In the genomic region with DNA sequence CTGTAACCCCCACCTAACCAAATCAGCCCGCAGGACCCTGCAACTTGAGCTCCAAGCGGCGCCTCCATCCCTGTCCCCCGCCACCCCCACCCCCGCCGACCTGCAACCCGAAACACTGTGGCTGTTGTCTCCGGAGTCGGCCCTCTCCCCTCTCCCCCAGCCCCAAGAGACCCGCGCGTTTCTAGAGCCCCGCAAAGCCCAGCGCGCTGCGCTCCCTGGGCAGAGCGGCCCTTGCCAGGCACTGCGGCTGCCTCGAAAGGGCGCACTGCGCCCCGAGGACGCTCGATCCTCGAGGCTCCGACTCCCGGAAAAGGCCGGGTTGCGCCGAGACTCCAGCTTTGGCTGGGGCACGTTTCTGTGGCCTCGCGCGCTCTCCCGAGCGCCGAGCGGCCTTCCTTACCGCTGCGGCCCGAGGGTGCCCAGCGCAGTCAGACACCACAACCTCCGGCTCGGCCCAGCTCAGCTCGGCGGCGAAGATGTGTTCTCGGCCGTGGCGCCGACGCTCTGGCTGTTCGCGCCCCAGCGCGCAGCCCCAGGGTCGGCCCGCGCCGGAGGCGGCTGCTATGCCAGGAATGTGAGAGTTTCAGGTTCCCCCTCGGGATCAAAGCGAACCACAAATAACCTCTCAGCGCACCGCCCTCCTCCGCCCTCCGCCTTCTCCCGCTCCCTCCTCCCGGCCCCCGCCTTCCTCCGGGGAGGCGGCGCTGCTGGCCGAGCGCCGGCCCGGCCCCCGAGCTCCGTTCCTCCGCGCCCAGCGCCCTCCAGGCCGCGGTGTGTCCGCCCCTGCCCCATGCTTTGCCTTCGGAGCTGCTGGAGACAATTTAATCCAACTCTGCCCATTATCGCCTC, we compare ENCODE assay signal across 8 cellular contexts. TPM values are rescaled to one million over a fixed set of nuclear protein-coding genes. Genes with fewer than 3 reads are reported as not detected.
DNase-seq lines count a peak whose midpoint lies in the region; ATAC-seq and TF ChIP-seq lines count a peak whose summit lies in the region.

A gene (minus strand): TSS at position 506 of the 849 bp plus-strand sequence. CDS start 3,014 bp downstream, outside the sequence.

- H3K4me3 ChIP-seq in HCT116 (replicated peaks in 1 of 2; ENCODE audit: low read depth in 1 of 2, low read length in 2 of 2), result peak within 1 kb of the TSS; percentile 57 to 92
- H3K4me3 ChIP-seq in ascending aorta, result peak within 1 kb of the TSS; percentile 70 to 90
- H3K4me3 ChIP-seq in heart right ventricle, result peak within 1 kb of the TSS; percentile 57 to 94 (median 82)
- peak within 1 kb of the TSS; percentile 98 for H3K4me3 ChIP-seq in osteoblast (ENCODE audit: insufficient read depth, low read length)

- CTCF ChIA-PET in HCT116 (lab: Charles Lee), result interaction anchor here (0.8 to 2.8 kb wide), 4 partner anchors 9 to 99 kb away, joined by 3 to 14 read pairs (median 8); no protein-coding TSS in a partner anchor

- TF ChIP-seq CTCF in HCT116 (IDR thresholded peaks at IDR 0.05 in 2 of 3, conservative IDR thresholded peaks at IDR 0.05 in 1 of 3; ENCODE audit: borderline replicate concordance in 1 of 3, insufficient read depth in 1 of 3, low read depth in 2 of 3, low read length in 2 of 3), result no peak
- no peak for TF ChIP-seq CTCF in ascending aorta (IDR thresholded peaks at IDR 0.05)
- TF ChIP-seq CTCF in heart right ventricle (IDR thresholded peaks at IDR 0.05), result no peak
- TF ChIP-seq CTCF in osteoblast (IDR thresholded peaks at IDR 0.05; ENCODE audit: extremely low read depth, low read depth, low read length), result no peak

- H3K9me3 ChIP-seq in HCT116 (ENCODE audit: control insufficient read depth in 1 of 2, insufficient read depth in 1 of 2, low read depth in 1 of 2, low read length in 2 of 2) (no peaks in the 10 kb centered on the region), ascending aorta (no peaks in the 10 kb centered on the region), heart right ventricle (no peaks in the 10 kb centered on the region), osteoblast (ENCODE audit: low read depth, low read length) (no peaks in the 10 kb centered on the region)

- H3K9ac ChIP-seq in HCT116 (ENCODE audit: low read length), result peak within 1 kb of the TSS; percentile 98

- H3K27ac ChIP-seq in HCT116 (ENCODE audit: low read depth, low read length), result peak within 1 kb of the TSS; percentile 98
- peak within 1 kb of the TSS; percentile 93 to 99 for H3K27ac ChIP-seq in ascending aorta
- H3K27ac ChIP-seq in heart right ventricle, result peak within 1 kb of the TSS; percentile 95 to 100 (median 100)
- peak within 1 kb of the TSS; percentile 99 for H3K27ac ChIP-seq in osteoblast (ENCODE audit: low read depth, low read length)

- BruUV-seq in HCT116 (replicated peaks; lab: Mats Ljungman, UMichigan), result no TSS peak

- 1% methylated on average over 87 of the region's 87 CpGs for WGBS in heart right ventricle, 2 donors

- POLR2A ChIA-PET in HCT116 (lab: Charles Lee), result interaction anchor here (0.7 to 3.3 kb wide), 5 partner anchors 10 to 103 kb away, joined by 3 to 30 read pairs (median 6); no protein-coding TSS in a partner anchor

- H3K27me3 ChIP-seq in HCT116 (ENCODE audit: insufficient read depth, low read length) (no peaks in the 10 kb centered on the region), ascending aorta (no peaks in the 10 kb centered on the region), heart right ventricle (peaks cover 0 to 24% (median 0%) of the 10 kb centered on the region in 7 donors), osteoblast (ENCODE audit: insufficient read depth, low read length) (no peaks in the 10 kb centered on the region)

- peak within 1 kb of the TSS; percentile 73 for H2AFZ ChIP-seq in HCT116 (ENCODE audit: low read depth, low read length, poor library complexity, severe bottlenecking)
- H2AFZ ChIP-seq in osteoblast (ENCODE audit: low read length), result peak within 1 kb of the TSS; percentile 53

- TF ChIP-seq RAD21 in HCT116 (IDR thresholded peaks at IDR 0.05; ENCODE audit: low read depth), result no peak

- DNase-seq in DMS 273 treated with DMSO at 0.1 percent for 48 hours (lab: John Stamatoyannopoulos, UW) (peak; percentile 67), HCT116 (ENCODE audit: low read depth, low spot score) (peak; percentile 87), NCI-H69 (lab: John Stamatoyannopoulos, UW) (peak; percentile 81), ascending aorta (ENCODE audit: low spot score in 2 of 2) (peak in 1 of 2 donors; percentile 93), heart right ventricle (peak; percentile 89 to 92), osteoblast (ENCODE audit: insufficient read length, low spot score, missing footprints) (peak; percentile 100)

- H3K4me1 ChIP-seq in HCT116 (ENCODE audit: control insufficient read depth in 1 of 2, insufficient read depth in 2 of 2, low read length in 2 of 2) (peaks cover 40 to 79% of the 10 kb centered on the region in 2 experiments), ascending aorta (peaks cover 24 to 36% of the 10 kb centered on the region in 2 donors), heart right ventricle (peaks cover 19 to 71% (median 56%) of the 10 kb centered on the region in 9 donors), osteoblast (ENCODE audit: insufficient read depth, low read length) (peaks cover 41% of the 10 kb centered on the region)

- H3K79me2 ChIP-seq in HCT116 (ENCODE audit: insufficient read depth, low read length) (peaks cover 50% of the 10 kb centered on the region), osteoblast (ENCODE audit: insufficient read depth, low read length) (peaks cover 51% of the 10 kb centered on the region)

- intact Hi-C loops in HCT116 (cut with micrococcal nuclease), result loop anchor here (10.0 kb wide), 1 partner anchor 159 kb away; no protein-coding TSS in a partner anchor
- intact Hi-C loops in ascending aorta (cut with DNase I), result loop anchor here (1.0 to 2.0 kb wide), 3 partner anchors 19 to 90 kb away; no protein-coding TSS in a partner anchor
- intact Hi-C loops in heart right ventricle (cut with DNase I), result loop anchor here in 6 of 10 donors (1.0 to 10.0 kb wide), 6 partner anchors 60 to 799 kb away; a partner anchor contains a TSS

- no peaks in the 10 kb centered on the region for H3K9me2 ChIP-seq in HCT116 (ENCODE audit: insufficient read depth)

- peaks cover 9% of the 10 kb centered on the region; the same call in 1 of the 2 replicates for H4K20me1 ChIP-seq in HCT116 (ENCODE audit: insufficient read depth)
- H4K20me1 ChIP-seq in osteoblast (ENCODE audit: insufficient read depth, low read length), result peaks cover 44% of the 10 kb centered on the region

- H3K36me3 ChIP-seq in HCT116 (ENCODE audit: control insufficient read depth in 1 of 2, insufficient read depth in 2 of 2, low read length in 2 of 2), result peaks cover 12 to 28% of the 10 kb centered on the region in 2 experiments
- peaks cover 19 to 29% of the 10 kb centered on the region in 2 donors for H3K36me3 ChIP-seq in ascending aorta
- H3K36me3 ChIP-seq in heart right ventricle, result peaks cover 0 to 29% (median 20%) of the 10 kb centered on the region in 9 donors
- H3K36me3 ChIP-seq in osteoblast (ENCODE audit: insufficient read depth, low read length), result peaks cover 41% of the 10 kb centered on the region

- ATAC-seq in HCT116 (peak; percentile 71), heart right ventricle (peak; percentile 75 to 90 (median 80)), HG02938 (IDR thresholded peaks at IDR 0.05; ENCODE audit: unreplicated experiment) (no peak), HG03108 (IDR thresholded peaks at IDR 0.05; ENCODE audit: unreplicated experiment) (no peak)

- RAD21 ChIA-PET in HCT116 (lab: Charles Lee; ENCODE audit: low non-redundant PET in 1 of 2, low total read pairs in 2 of 2, uncharacterized antibody in 2 of 2, unreplicated experiment in 2 of 2), result interaction anchor here (1.0 to 1.6 kb wide), 3 partner anchors 10 to 61 kb away, joined by 3 to 7 read pairs (median 4); no protein-coding TSS in a partner anchor

- TF ChIP-seq POLR2A in HCT116 (IDR thresholded peaks at IDR 0.05; ENCODE audit: borderline replicate concordance, extremely low read depth, insufficient read depth, insufficient read length), result peak; percentile 88

- peak within 1 kb of the TSS; percentile 99 for H3K4me2 ChIP-seq in HCT116 (ENCODE audit: low read length)
- peak within 1 kb of the TSS; percentile 97 for H3K4me2 ChIP-seq in osteoblast (ENCODE audit: insufficient read depth, low read length)

TF ChIP-seq in HCT116, 20 proteins besides CTCF, POLR2A, EP300 and RAD21:
- TF ChIP-seq POLR2AphosphoS5 (IDR thresholded peaks at IDR 0.05; ENCODE audit: low read depth, low read length) (peak; percentile 91), SRF (IDR thresholded peaks at IDR 0.05; ENCODE audit: low read depth) (no peak), EZH2 (IDR thresholded peaks at IDR 0.05) (no peak), ZNF274 (IDR thresholded peaks at IDR 0.05; ENCODE audit: low read depth, low read length) (no peak), ZFX (IDR thresholded peaks at IDR 0.05) (peak; percentile 81), TCF7L2 (IDR thresholded peaks at IDR 0.05; ENCODE audit: borderline replicate concordance, extremely low read depth, insufficient read depth, insufficient read length) (peak; percentile 99)
- TF ChIP-seq, protein P1, sequence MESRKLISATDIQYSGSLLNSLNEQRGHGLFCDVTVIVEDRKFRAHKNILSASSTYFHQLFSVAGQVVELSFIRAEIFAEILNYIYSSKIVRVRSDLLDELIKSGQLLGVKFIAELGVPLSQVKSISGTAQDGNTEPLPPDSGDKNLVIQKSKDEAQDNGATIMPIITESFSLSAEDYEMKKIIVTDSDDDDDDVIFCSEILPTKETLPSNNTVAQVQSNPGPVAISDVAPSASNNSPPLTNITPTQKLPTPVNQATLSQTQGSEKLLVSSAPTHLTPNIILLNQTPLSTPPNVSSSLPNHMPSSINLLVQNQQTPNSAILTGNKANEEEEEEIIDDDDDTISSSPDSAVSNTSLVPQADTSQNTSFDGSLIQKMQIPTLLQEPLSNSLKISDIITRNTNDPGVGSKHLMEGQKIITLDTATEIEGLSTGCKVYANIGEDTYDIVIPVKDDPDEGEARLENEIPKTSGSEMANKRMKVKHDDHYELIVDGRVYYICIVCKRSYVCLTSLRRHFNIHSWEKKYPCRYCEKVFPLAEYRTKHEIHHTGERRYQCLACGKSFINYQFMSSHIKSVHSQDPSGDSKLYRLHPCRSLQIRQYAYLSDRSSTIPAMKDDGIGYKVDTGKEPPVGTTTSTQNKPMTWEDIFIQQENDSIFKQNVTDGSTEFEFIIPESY (IDR thresholded peaks at IDR 0.05; ENCODE audit: extremely low read depth, insufficient replicate concordance, low read length), result peak; percentile 44
- TF ChIP-seq, protein P2, sequence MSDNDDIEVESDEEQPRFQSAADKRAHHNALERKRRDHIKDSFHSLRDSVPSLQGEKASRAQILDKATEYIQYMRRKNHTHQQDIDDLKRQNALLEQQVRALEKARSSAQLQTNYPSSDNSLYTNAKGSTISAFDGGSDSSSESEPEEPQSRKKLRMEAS (IDR thresholded peaks at IDR 0.05), result no peak

RNA-seq across cellular contexts. Expression of the gene that starts here (rescaled TPM):
- total RNA-seq in HCT116 (2021; ENCODE audit: unreplicated experiment), result 54.0 TPM
- polyA plus RNA-seq in HCT116 (2012), result 17.8 and 19.7 TPM in 2 replicates
- total RNA-seq in ascending aorta, result 156 TPM
- 10 to 100 TPM; 27.8 to 96.6 (median 57.8) TPM for total RNA-seq in heart right ventricle
- polyA plus RNA-seq in heart right ventricle, result 10 to 100 TPM; 18.7 to 19.8 TPM
- 205 and 300 TPM in 2 replicates for total RNA-seq in osteoblast

Comparison
In these comparisons a context has a peak if more than half of its experiments do, and no peak if none do; other contexts are left out.
1. ATAC-seq: peak in HCT116 (single experiment) and heart right ventricle (8 of 8); none in HG02938 (single experiment) and HG03108 (single experiment).
2. Peak in every context shown above with its lines, with median percentiles within 50 percentile points of each other: H3K27ac ChIP-seq and H3K4me3 ChIP-seq.